ENCODE assay signal across 29 cellular contexts in genomic region chr9:3687136-3687535, GRCh38.
"Had no signal": no experiment of that assay in that cellular context is flagged by ENCODE, and none has a peak within 500 bp of the region (broad histone marks: within the 10 kb centered on the region; RNA-seq: fewer than 3 reads in every experiment).

No MANE protein-coding gene starts in this region.

- H3K4me2 ChIP-seq: hepatocyte had no signal

- H3K4me1 ChIP-seq: colonic mucosa, esophagus muscularis mucosa, esophagus squamous epithelium, foreskin keratinocyte, gastrocnemius medialis, gastroesophageal sphincter, heart left ventricle, heart right ventricle had no signal

- DNase-seq: colonic mucosa; cortex of kidney; dermis blood vessel endothelial cell; dorsolateral prefrontal cortex; effector CD4-positive, alpha-beta T cell; effector CD8-positive, alpha-beta T cell; effector memory CD4-positive, alpha-beta T cell; effector memory CD8-positive, alpha-beta T cell; endodermal cell; erythroblast; esophagus squamous epithelium; foreskin fibroblast; foreskin keratinocyte; foreskin melanocyte; gastrocnemius medialis; glutamatergic neuron; head of caudate nucleus; heart left ventricle; heart right ventricle had no signal

- ATAC-seq: effector memory CD8-positive, alpha-beta T cell; esophagus mucosa; foreskin keratinocyte; gastrocnemius medialis; gastroesophageal sphincter; heart left ventricle; heart right ventricle had no signal

- H2AFZ ChIP-seq: hepatocyte had no signal

- H3K27ac ChIP-seq: colonic mucosa, coronary artery, dorsolateral prefrontal cortex, epithelial cell of prostate, esophagus muscularis mucosa, esophagus squamous epithelium, foreskin keratinocyte, gastrocnemius medialis, gastroesophageal sphincter, heart left ventricle, heart right ventricle, hepatocyte had no signal

- H3K27me3 ChIP-seq: colonic mucosa, dorsolateral prefrontal cortex, esophagus muscularis mucosa, esophagus squamous epithelium, gastrocnemius medialis, gastroesophageal sphincter, heart left ventricle, heart right ventricle, hepatocyte had no signal

- H3K4me3 ChIP-seq: colonic mucosa, coronary artery, dorsolateral prefrontal cortex, esophagus muscularis mucosa, esophagus squamous epithelium, gastrocnemius medialis, gastroesophageal sphincter, heart left ventricle, heart right ventricle, hepatocyte had no signal

- H3K79me2 ChIP-seq: hepatocyte had no signal

- FAIRE-seq: colon, endometrium, endothelial cell of umbilical vein, frontal cortex had no signal

- H3K36me3 ChIP-seq: colonic mucosa, esophagus muscularis mucosa, esophagus squamous epithelium, gastrocnemius medialis, gastroesophageal sphincter, heart left ventricle, heart right ventricle had no signal

- H3K9me3 ChIP-seq: colonic mucosa, esophagus muscularis mucosa, esophagus squamous epithelium, gastrocnemius medialis, gastroesophageal sphincter, heart left ventricle, heart right ventricle had no signal
